ENCODE assay signal across 1 cellular context in the genomic region with DNA sequence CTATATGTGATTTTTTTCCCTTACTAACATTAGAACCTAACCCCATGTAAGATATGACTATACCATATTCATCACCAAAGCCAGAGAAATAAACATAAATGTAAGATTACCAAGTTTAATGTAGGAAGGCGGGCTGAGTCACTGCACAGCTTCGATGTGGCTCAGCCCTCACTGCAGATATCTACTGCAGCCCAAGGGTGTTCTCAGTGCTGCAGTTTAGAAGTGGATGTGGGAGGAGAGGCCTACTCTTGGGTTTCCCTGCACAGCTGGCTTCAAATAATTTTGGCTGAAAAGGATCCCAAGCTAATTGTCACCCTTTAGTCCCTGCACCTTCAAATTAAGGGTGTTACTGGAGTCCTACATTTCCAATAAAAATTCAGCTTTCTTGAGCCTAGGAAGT.
TF ChIP-seq lines count a peak whose summit lies in the region.

No MANE protein-coding gene starts in this region.

TF ChIP-seq in WTC11, 78 proteins besides CTCF, POLR2A, EP300 and RAD21 (continued from another document):
- no peak for TF ChIP-seq ZNF317 (CRISPR knock-in tag; IDR thresholded peaks at IDR 0.05; ENCODE audit: borderline replicate concordance, low read depth)
